9 cellular contexts compared by ENCODE assay signal in the genomic region with DNA sequence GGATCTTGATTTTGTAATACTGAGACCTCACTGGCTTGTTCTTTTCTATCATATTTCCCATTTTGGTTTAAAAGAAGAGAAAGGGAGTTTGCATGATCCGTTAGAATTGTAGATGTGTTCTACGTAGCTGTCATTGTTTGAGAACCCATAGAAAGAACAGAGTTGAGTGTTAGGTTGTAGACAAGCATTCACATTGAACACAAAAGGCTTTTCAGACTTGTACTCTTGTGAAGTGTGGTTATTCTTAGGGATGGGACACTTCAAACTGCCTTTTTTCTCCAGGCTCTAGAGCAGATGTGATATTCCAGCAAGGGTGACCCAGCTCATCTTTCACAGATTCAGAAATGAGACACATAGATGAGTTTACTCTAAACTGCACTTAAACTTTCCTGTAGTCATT. TPM values are rescaled to one million over a fixed set of nuclear protein-coding genes. Genes with fewer than 3 reads are reported as not detected.
DNase-seq lines count a peak whose midpoint lies in the region; ATAC-seq and TF ChIP-seq lines count a peak whose summit lies in the region.
"Had no signal": no experiment of that assay in that cellular context is flagged by ENCODE, and none has a peak within 500 bp of the region (broad histone marks: within the 10 kb centered on the region; RNA-seq: fewer than 3 reads in every experiment).

No MANE protein-coding gene starts in this region.

- H3K27me3 ChIP-seq in dorsolateral prefrontal cortex (no peaks in the 10 kb centered on the region), upper lobe of right lung (no peaks in the 10 kb centered on the region)

- H3K27ac Mint-ChIP-seq in activated T-cell treated with anti-CD3 and anti-CD28 coated beads, Interleukin-2, amount 50 U/mL, for 24 hours: peak overlapping the region; percentile 50
- peak overlapping the region in 4 of 10 donors; percentile 13 to 71 (median 22) for H3K27ac Mint-ChIP-seq in naive thymus-derived CD8-positive, alpha-beta T cell

- H3K36me3 Mint-ChIP-seq in activated T-cell treated with anti-CD3 and anti-CD28 coated beads, Interleukin-2, amount 50 U/mL, for 24 hours (ENCODE audit: low read depth): peaks cover 14% of the 10 kb centered on the region
- H3K36me3 Mint-ChIP-seq in naive thymus-derived CD8-positive, alpha-beta T cell: peaks cover 0 to 8% (median 0%) of the 10 kb centered on the region in 3 donors

- DNase-seq in activated T-cell treated with anti-CD3 and anti-CD28 coated beads, Interleukin-2, amount 50 U/mL, for 24 hours: no peak
- DNase-seq in activated T-cell treated with anti-CD3 and anti-CD28 coated beads, Interleukin-2, amount 50 U/mL, for 48 hours: no peak
- DNase-seq in dorsolateral prefrontal cortex (no peak), upper lobe of right lung (no peak), GDM1 (lab: John Stamatoyannopoulos, UW) (no peak)
- no peak for DNase-seq in naive thymus-derived CD8-positive, alpha-beta T cell
- DNase-seq: cerebellar nuclear complex had no signal

- peak overlapping the region in 56 of 59 donors; percentile 6 to 91 (median 72) for H3K27ac ChIP-seq in dorsolateral prefrontal cortex
- H3K27ac ChIP-seq in upper lobe of right lung: peak overlapping the region; percentile 67

- no peak overlapping the region for H3K4me3 Mint-ChIP-seq in activated T-cell treated with anti-CD3 and anti-CD28 coated beads, Interleukin-2, amount 50 U/mL, for 24 hours
- peak overlapping the region in 6 of 10 donors; percentile 7 to 70 (median 64) for H3K4me3 Mint-ChIP-seq in naive thymus-derived CD8-positive, alpha-beta T cell

- TF ChIP-seq CTCF in dorsolateral prefrontal cortex (IDR thresholded peaks at IDR 0.05 in 54 of 56, conservative IDR thresholded peaks at IDR 0.05 in 2 of 56; ENCODE audit: low read depth in 1 of 56, partially characterized antibody in 56 of 56) (peak in 2 of 56 donors; percentile 8 to 11), upper lobe of right lung (IDR thresholded peaks at IDR 0.05) (no peak)

- no peak for ATAC-seq in naive thymus-derived CD8-positive, alpha-beta T cell
- ATAC-seq in upper lobe of right lung (no peak), GM21737 (IDR thresholded peaks at IDR 0.05; ENCODE audit: unreplicated experiment) (no peak), HG03045 (IDR thresholded peaks at IDR 0.05; ENCODE audit: unreplicated experiment) (no peak)

- no peaks in the 10 kb centered on the region for H3K27me3 Mint-ChIP-seq in activated T-cell treated with anti-CD3 and anti-CD28 coated beads, Interleukin-2, amount 50 U/mL, for 24 hours
- H3K27me3 Mint-ChIP-seq in naive thymus-derived CD8-positive, alpha-beta T cell: no peaks in the 10 kb centered on the region

- peaks cover 81% of the 10 kb centered on the region for H3K4me1 ChIP-seq in upper lobe of right lung

- H3K9me3 Mint-ChIP-seq in activated T-cell treated with anti-CD3 and anti-CD28 coated beads, Interleukin-2, amount 50 U/mL, for 24 hours: no peaks in the 10 kb centered on the region
- no peaks in the 10 kb centered on the region for H3K9me3 Mint-ChIP-seq in naive thymus-derived CD8-positive, alpha-beta T cell

- POLR2A ChIA-PET in naive thymus-derived CD8-positive, alpha-beta T cell (lab: Charles Lee): interaction anchor here (1.1 kb wide), 1 partner anchor 13 kb away, joined by 4 read pairs; no protein-coding TSS in a partner anchor

- H3K9me3 ChIP-seq in upper lobe of right lung: no peaks in the 10 kb centered on the region

- peak overlapping the region in 15 of 59 donors; percentile 0 to 33 (median 18) for H3K4me3 ChIP-seq in dorsolateral prefrontal cortex
- no peak overlapping the region for H3K4me3 ChIP-seq in upper lobe of right lung

- intact Hi-C loops in dorsolateral prefrontal cortex (cut with DNase I): loop anchor here in 1 of 2 donors (10.0 kb wide), 1 partner anchor 74 kb away; no protein-coding TSS in a partner anchor
- intact Hi-C loops in upper lobe of right lung (cut with DNase I): no loop called here

- peaks cover 74% of the 10 kb centered on the region for H3K4me1 Mint-ChIP-seq in activated T-cell treated with anti-CD3 and anti-CD28 coated beads, Interleukin-2, amount 50 U/mL, for 24 hours (ENCODE audit: low read depth)
- peaks cover 32 to 74% (median 68%) of the 10 kb centered on the region in 4 donors for H3K4me1 Mint-ChIP-seq in naive thymus-derived CD8-positive, alpha-beta T cell

- peaks cover 5% of the 10 kb centered on the region for H3K36me3 ChIP-seq in upper lobe of right lung

RNA-seq across cellular contexts. Expression of a gene that starts 19.9 kb away (rescaled TPM):
- total RNA-seq in dorsolateral prefrontal cortex: 100 to 1,000 TPM in 4 of 120 experiments, 10 to 100 TPM in 116; 60.9 to 108 (median 81.7) TPM
- total RNA-seq in naive thymus-derived CD8-positive, alpha-beta T cell: 10 to 100 TPM; 23.2 to 24.4 TPM
- 10 to 100 TPM; 14.5 to 18.6 (median 14.7) TPM for polyA plus RNA-seq in naive thymus-derived CD8-positive, alpha-beta T cell
- total RNA-seq in upper lobe of right lung: 73.6 TPM
